ENCODE assay signal across 14 cellular contexts in the genomic region with DNA sequence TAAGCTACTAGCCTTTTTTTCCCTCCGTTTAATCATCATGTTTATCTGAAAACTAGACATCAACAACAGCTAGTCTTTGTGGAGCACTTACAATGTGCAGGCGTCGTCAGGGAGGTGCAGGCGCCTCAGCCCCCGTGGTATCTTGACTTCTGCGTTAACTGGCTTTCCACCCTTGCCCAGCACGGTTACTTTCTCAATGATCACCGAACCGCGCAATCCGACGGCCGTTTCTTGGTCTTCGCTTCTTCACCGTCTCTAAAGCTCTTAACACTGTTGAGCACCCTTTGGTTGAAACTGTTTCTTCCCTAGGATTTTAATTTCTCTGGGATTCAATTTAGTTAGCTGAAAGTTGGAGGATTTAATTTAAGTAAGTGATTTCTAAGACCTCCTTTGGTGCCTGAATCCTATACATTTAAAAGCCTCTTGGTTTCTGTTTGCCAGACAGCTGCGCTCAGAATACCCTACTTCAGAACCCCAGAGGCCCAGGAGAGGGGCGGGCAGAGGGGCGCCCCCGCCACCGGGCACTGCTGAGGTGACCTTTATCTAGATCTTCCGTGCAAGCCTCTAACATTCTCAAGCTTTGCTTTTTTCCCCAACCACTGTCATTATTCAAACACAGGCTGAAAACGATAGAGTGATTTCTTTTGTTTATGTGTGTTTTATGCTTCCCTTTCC. TPM values are rescaled to one million over a fixed set of nuclear protein-coding genes. Genes with fewer than 3 reads are reported as not detected.
DNase-seq lines count a peak whose midpoint lies in the region; TF ChIP-seq lines count a peak whose summit lies in the region.
"Had no signal": no experiment of that assay in that cellular context is flagged by ENCODE, and none has a peak within 500 bp of the region (broad histone marks: within the 10 kb centered on the region; RNA-seq: fewer than 3 reads in every experiment).

No MANE protein-coding gene starts in this region.

- DNase-seq in AG04450 (ENCODE audit: low read depth, low spot score) (no peak), MG63 (peak; percentile 12), epithelial cell of proximal tubule (ENCODE audit: low read depth) (no peak), osteocyte (ENCODE audit: extremely low spot score, unreplicated experiment) (no peak), NOMO-1 (lab: John Stamatoyannopoulos, UW; ENCODE audit: unreplicated experiment in 2 of 2) (no peak), NCI-H82 (lab: John Stamatoyannopoulos, UW) (no peak), HCEC 1CT (no peak), hepatic stellate cell (ENCODE audit: low spot score) (no peak)
- DNase-seq: H9, NCI-H1694, NCI-H2107, NCI-H69, PC-9 had no signal

- no peaks in the 10 kb centered on the region for H3K36me3 ChIP-seq in MG63
- H3K36me3 ChIP-seq: BLaER1 had no signal

- no peaks in the 10 kb centered on the region for H3K9me3 Mint-ChIP-seq in osteocyte (ENCODE audit: unreplicated experiment)
- H3K9me3 Mint-ChIP-seq: H9 had no signal

- no peak overlapping the region for H3K4me3 Mint-ChIP-seq in osteocyte (ENCODE audit: unreplicated experiment)
- H3K4me3 Mint-ChIP-seq: H9 had no signal

- TF ChIP-seq CTCF in AG04450 (IDR thresholded peaks at IDR 0.05; ENCODE audit: low read depth, low read length) (no peak), epithelial cell of proximal tubule (conservative IDR thresholded peaks at IDR 0.05; ENCODE audit: low read depth, low read length) (no peak), osteocyte (IDR thresholded peaks at IDR 0.05) (no peak)

- peaks cover 30% of the 10 kb centered on the region for H3K4me1 Mint-ChIP-seq in osteocyte (ENCODE audit: unreplicated experiment)

- CTCF ChIA-PET in AG04450 (lab: Charles Lee): interaction anchor here (0.9 to 2.8 kb wide), 6 partner anchors 12 to 292 kb away, joined by 3 to 29 read pairs (median 4); a partner anchor contains a TSS

- POLR2A ChIA-PET in AG04450 (lab: Yijun Ruan, JAX): no interaction called here

- H3K27me3 ChIP-seq in AG04450 (ENCODE audit: control insufficient read depth, insufficient read depth, low read length): no peaks in the 10 kb centered on the region
- no peaks in the 10 kb centered on the region for H3K27me3 ChIP-seq in MG63
- H3K27me3 ChIP-seq: BLaER1 had no signal

- H3K27me3 Mint-ChIP-seq in osteocyte (ENCODE audit: unreplicated experiment): no peaks in the 10 kb centered on the region

- no peaks in the 10 kb centered on the region for H3K36me3 Mint-ChIP-seq in osteocyte (ENCODE audit: unreplicated experiment)

- H3K9me3 ChIP-seq in AG04450 (ENCODE audit: control insufficient read depth, insufficient read depth, low read length) (no peaks in the 10 kb centered on the region), MG63 (no peaks in the 10 kb centered on the region)
- H3K9me3 ChIP-seq: BLaER1 had no signal

- H3K4me3 ChIP-seq in AG04450 (ENCODE audit: low read depth, low read length): no peak overlapping the region
- H3K4me3 ChIP-seq in MG63: no peak overlapping the region; the same call in none of the 2 replicates
- peak overlapping the region; percentile 1 for H3K4me3 ChIP-seq in epithelial cell of proximal tubule (ENCODE audit: low read depth, low read length)
- H3K4me3 ChIP-seq: BLaER1, PC-9 had no signal

- peak overlapping the region; percentile 83 for H3K27ac Mint-ChIP-seq in osteocyte (ENCODE audit: unreplicated experiment)

- H3K27ac ChIP-seq in AG04450 (ENCODE audit: low read depth, low read length): peak overlapping the region; percentile 77
- H3K27ac ChIP-seq: BLaER1, PC-9 had no signal

RNA-seq across cellular contexts. Expression of a gene that starts 18.0 kb away (rescaled TPM):
- 28.4 and 29.9 TPM in 2 replicates for polyA plus RNA-seq in AG04450 (2011; rRNA removed)
- 12.0 and 13.2 TPM in 2 replicates for polyA minus RNA-seq in AG04450 (2011; rRNA and poly(A)+ RNA removed)
- total RNA-seq in MG63 (2014; rRNA removed; shearing (Covaris generic); ENCODE audit: low replicate concordance): 27.7 and 31.6 TPM in 2 replicates
- 8.2 and 19.7 TPM in 2 replicates for total RNA-seq in epithelial cell of proximal tubule
- total RNA-seq in osteocyte: 19.9 and 23.7 TPM in 2 replicates

RNA-seq across cellular contexts. Expression of a gene that starts 35.1 kb away (rescaled TPM):
- 3.0 and 3.6 TPM in 2 replicates for polyA plus RNA-seq in AG04450 (2011; rRNA removed)
- polyA minus RNA-seq in AG04450 (2011; rRNA and poly(A)+ RNA removed): 2.6 and 3.5 TPM in 2 replicates
- total RNA-seq in MG63 (2014; rRNA removed; shearing (Covaris generic); ENCODE audit: low replicate concordance): 0.94 and 15.3 TPM in 2 replicates
- total RNA-seq in epithelial cell of proximal tubule (0.14 TPM in 1 of 2 replicates, not detected in the other), osteocyte (78.7 and 89.3 TPM in 2 replicates)
- total RNA-seq: PC-9 had no signal
